In the genomic region with DNA sequence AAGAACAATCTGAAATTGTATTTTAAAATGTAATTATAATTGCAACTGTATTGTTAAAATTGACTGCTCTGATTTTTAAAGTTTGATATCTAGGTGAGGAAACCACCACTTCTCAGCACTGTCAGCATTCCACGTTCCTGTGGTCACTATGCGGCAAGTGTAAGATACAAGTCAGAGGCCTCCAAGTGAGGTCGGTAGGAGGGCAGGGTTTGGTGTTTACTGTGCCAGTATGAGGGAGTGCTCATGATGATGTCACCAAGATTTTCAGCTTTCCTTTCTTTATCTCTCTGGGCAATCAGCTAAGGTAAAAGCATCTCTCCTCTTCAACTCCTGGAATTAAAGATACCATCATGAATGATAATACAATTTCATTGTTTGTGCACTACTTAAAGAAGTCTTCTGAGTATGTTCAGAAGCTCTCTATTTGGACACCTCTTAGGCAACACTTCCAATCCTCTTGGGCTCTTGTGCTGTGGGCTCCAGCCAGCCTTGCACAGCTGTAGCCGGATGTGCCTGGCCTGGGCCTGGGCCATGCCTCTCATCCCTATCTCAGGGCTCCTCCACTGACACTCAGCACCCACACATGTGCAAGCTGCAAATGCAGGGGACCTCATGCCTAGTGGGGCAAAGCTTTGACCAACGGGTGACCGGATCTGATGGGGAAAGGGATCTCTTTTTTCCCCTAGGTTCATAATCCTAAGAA, we compare ENCODE assay signal across 19 cellular contexts. TPM values are rescaled to one million over a fixed set of nuclear protein-coding genes. Genes with fewer than 3 reads are reported as not detected.
DNase-seq lines count a peak whose midpoint lies in the region; ATAC-seq and TF ChIP-seq lines count a peak whose summit lies in the region.
"Had no signal": no experiment of that assay in that cellular context is flagged by ENCODE, and none has a peak within 500 bp of the region (broad histone marks: within the 10 kb centered on the region; RNA-seq: fewer than 3 reads in every experiment).

No MANE protein-coding gene starts in this region.

- H3K27me3 ChIP-seq in testis = no peaks in the 10 kb centered on the region
- H3K27me3 ChIP-seq: MG63, neural progenitor cell had no signal

- no peaks in the 10 kb centered on the region for H3K9me3 ChIP-seq in testis
- H3K9me3 ChIP-seq: MG63 had no signal

- intact Hi-C loops in testis (cut with DNase I; ENCODE audit: low total_unique reads) = no loop called here

- ATAC-seq in natural killer cell treated with Interleukin-12 subunit alpha and Interleukin-12 subunit beta and Interleukin-15 and Interleukin-18, amount 100 ng/mL, for 72 hours = peak; percentile 74 to 76
- ATAC-seq: SK-N-SH treated with all-trans-retinoic acid at 6 μM for 48 hours had no signal

- DNase-seq in activated CD4-positive, alpha-beta T cell treated with anti-CD3 and anti-CD28 coated beads for 4 hours = peak; percentile 29 to 32
- no peak for DNase-seq in activated CD4-positive, alpha-beta T cell treated with anti-CD3 and anti-CD28 coated beads for 1 hour
- peak; percentile 50 for DNase-seq in RPMI7951 (ENCODE audit: low read depth)
- DNase-seq in activated T-helper 9 cell treated with anti-CD3 and anti-CD28 coated beads, Interleukin-2, amount 50 U/mL, for 16 hours (ENCODE audit: low read depth) = peak; percentile 28
- DNase-seq in natural killer cell treated with Interleukin-12 subunit alpha and Interleukin-12 subunit beta and Interleukin-15 and Interleukin-18, amount 100 ng/mL, for 72 hours (ENCODE audit: low spot score) = no peak
- DNase-seq in testis = no peak
- no peak for DNase-seq in COLO829 (ENCODE audit: low spot score)
- DNase-seq in GOT3 (lab: John Stamatoyannopoulos, UW) = no peak
- DNase-seq: ACHN; DMS79; kidney; MG63; NCI-H524; stimulated activated CD4-positive, alpha-beta T cell treated with anti-CD3 and anti-CD28 coated beads, Interleukin-12 subunit alpha, Interleukin-12 subunit beta, amount 100 ng/mL, for 4 hours had no signal

- H3K4me3 Mint-ChIP-seq in natural killer cell treated with Interleukin-12 subunit alpha and Interleukin-12 subunit beta and Interleukin-15 and Interleukin-18, amount 100 ng/mL, for 72 hours = peak overlapping the region; percentile 81
- H3K4me3 Mint-ChIP-seq: dendritic cell treated with granulocyte-macrophage colony-stimulating factor and Interleukin-4, amounts not matched to agents 40 ng/mL and 50 ng/mL, for 4 days; neural progenitor cell had no signal

- no peaks in the 10 kb centered on the region for H3K4me1 ChIP-seq in testis
- H3K4me1 ChIP-seq: neural progenitor cell had no signal

- H3K4me3 ChIP-seq in testis = no peak overlapping the region
- H3K4me3 ChIP-seq: MG63, neural progenitor cell had no signal

- H3K36me3 Mint-ChIP-seq in natural killer cell treated with Interleukin-12 subunit alpha and Interleukin-12 subunit beta and Interleukin-15 and Interleukin-18, amount 100 ng/mL, for 72 hours = no peaks in the 10 kb centered on the region
- H3K36me3 Mint-ChIP-seq: neural progenitor cell had no signal

- no peak for TF ChIP-seq POLR2A in testis (IDR thresholded peaks at IDR 0.05)

- peaks cover 3% of the 10 kb centered on the region for H3K9me3 Mint-ChIP-seq in natural killer cell treated with Interleukin-12 subunit alpha and Interleukin-12 subunit beta and Interleukin-15 and Interleukin-18, amount 100 ng/mL, for 72 hours
- H3K9me3 Mint-ChIP-seq: dendritic cell treated with granulocyte-macrophage colony-stimulating factor and Interleukin-4, amounts not matched to agents 40 ng/mL and 50 ng/mL, for 4 days; neural progenitor cell had no signal

- H3K27ac Mint-ChIP-seq in natural killer cell treated with Interleukin-12 subunit alpha and Interleukin-12 subunit beta and Interleukin-15 and Interleukin-18, amount 100 ng/mL, for 72 hours = peak overlapping the region; percentile 89 to 94
- H3K27ac Mint-ChIP-seq: dendritic cell treated with granulocyte-macrophage colony-stimulating factor and Interleukin-4, amounts not matched to agents 40 ng/mL and 50 ng/mL, for 4 days; neural progenitor cell had no signal

- no peak overlapping the region for H3K27ac ChIP-seq in testis
- H3K27ac ChIP-seq: HL-60, neural progenitor cell had no signal

- no peak for TF ChIP-seq CTCF in testis (IDR thresholded peaks at IDR 0.05)

- H3K36me3 ChIP-seq in testis (ENCODE audit: low read depth, missing control alignments) = no peaks in the 10 kb centered on the region
- H3K36me3 ChIP-seq: MG63, neural progenitor cell had no signal

- no peaks in the 10 kb centered on the region for H3K27me3 Mint-ChIP-seq in natural killer cell treated with Interleukin-12 subunit alpha and Interleukin-12 subunit beta and Interleukin-15 and Interleukin-18, amount 100 ng/mL, for 72 hours
- H3K27me3 Mint-ChIP-seq: dendritic cell treated with granulocyte-macrophage colony-stimulating factor and Interleukin-4, amounts not matched to agents 40 ng/mL and 50 ng/mL, for 4 days had no signal

- H3K4me1 Mint-ChIP-seq in natural killer cell treated with Interleukin-12 subunit alpha and Interleukin-12 subunit beta and Interleukin-15 and Interleukin-18, amount 100 ng/mL, for 72 hours (ENCODE audit: low read depth in 2 of 2) = peaks cover 61 to 84% of the 10 kb centered on the region in 2 donors
- H3K4me1 Mint-ChIP-seq: neural progenitor cell had no signal

- WGBS in testis, 2 donors = 67 to 81% methylated on average over 4 to 6 of the region's 6 CpGs

RNA-seq across cellular contexts. Expression of a gene that starts 42.9 kb away (rescaled TPM):
- 0.10 TPM in 1 of 2 replicates, not detected in the other for total RNA-seq in RPMI7951 (2014; rRNA removed; shearing (Covaris generic))
- total RNA-seq in natural killer cell treated with Interleukin-12 subunit alpha and Interleukin-12 subunit beta and Interleukin-15 and Interleukin-18, amount 100 ng/mL, for 72 hours = 1 to 10 TPM in 1 of 2 donors, under 1 TPM in 1; 0.55 to 4.3 TPM
- total RNA-seq in testis = not detected
- polyA plus RNA-seq in testis (ENCODE audit: insufficient read depth, low read depth, low replicate concordance) = not detected
- total RNA-seq: fibroblast of villous mesenchyme, kidney had no signal

Comparison
In these comparisons a context has a peak if more than half of its experiments do, and no peak if none do; other contexts are left out.
1. DNase-seq: peak in activated CD4-positive, alpha-beta T cell treated with anti-CD3 and anti-CD28 coated beads for 4 hours (2 of 2), RPMI7951 (single experiment) and activated T-helper 9 cell treated with anti-CD3 and anti-CD28 coated beads, Interleukin-2, amount 50 U/mL, for 16 hours (single experiment); none in activated CD4-positive, alpha-beta T cell treated with anti-CD3 and anti-CD28 coated beads for 1 hour (single experiment), natural killer cell treated with Interleukin-12 subunit alpha and Interleukin-12 subunit beta and Interleukin-15 and Interleukin-18, amount 100 ng/mL, for 72 hours (single experiment), testis (single experiment), COLO829 (single experiment) and GOT3 (single experiment).